In the genomic region with DNA sequence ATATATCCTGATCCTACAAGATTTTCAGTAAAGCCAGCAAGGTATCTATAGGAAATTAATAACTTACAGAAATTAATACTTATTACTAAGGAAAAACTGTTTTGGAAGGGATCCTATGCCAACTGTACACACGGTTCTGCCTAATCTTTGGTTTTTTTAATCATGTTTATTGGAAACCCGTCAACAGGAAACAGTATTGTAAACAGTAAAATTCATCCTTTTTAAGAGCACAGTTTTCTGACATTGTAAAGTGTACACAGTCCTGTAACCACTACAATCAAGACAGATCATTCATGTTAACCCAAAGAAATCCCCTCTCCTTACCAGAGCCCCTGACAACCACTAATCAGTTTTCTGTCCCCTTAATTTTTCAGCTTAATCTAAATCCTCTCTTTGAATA, we compare ENCODE assay signal across 20 cellular contexts. TPM values are rescaled to one million over a fixed set of nuclear protein-coding genes. Genes with fewer than 3 reads are reported as not detected.
"Had no signal": no experiment of that assay in that cellular context is flagged by ENCODE, and none has a peak within 500 bp of the region (broad histone marks: within the 10 kb centered on the region; RNA-seq: fewer than 3 reads in every experiment).

No MANE protein-coding gene starts in this region.

- DNase-seq: dermis blood vessel endothelial cell; effector memory CD4-positive, alpha-beta T cell; kidney; mammary epithelial cell; natural killer cell; sigmoid colon; spleen; stimulated activated CD4-positive, alpha-beta T cell treated with anti-CD3 and anti-CD28 coated beads, Interleukin-4, amount 100 ng/mL, for 4 hours; stimulated activated naive CD8-positive, alpha-beta T cell treated with anti-CD3 and anti-CD28 coated beads, Interleukin-15, Interleukin-2, amounts not matched to agents 100 U/mL and 50 U/mL, for 24 hours; substantia nigra; testis; tibial artery; upper lobe of left lung had no signal

- H3K36me3 Mint-ChIP-seq: natural killer cell; stimulated activated memory B cell treated with anti-CD40 and anti-IgM and Interleukin-4, amounts not matched to agents 10 μg/mL and 1 μg/mL and 100 μg/mL, for 72 hours had no signal

- H3K4me3 Mint-ChIP-seq: natural killer cell; stimulated activated memory B cell treated with anti-CD40 and anti-IgM and Interleukin-4, amounts not matched to agents 10 μg/mL and 1 μg/mL and 100 μg/mL, for 72 hours had no signal

- H3K27ac ChIP-seq: coronary artery, esophagus muscularis mucosa, prostate gland, right atrium auricular region, sigmoid colon, spleen, testis, tibial artery, upper lobe of left lung had no signal

- H3K9me3 ChIP-seq: esophagus muscularis mucosa, prostate gland, right atrium auricular region, sigmoid colon, spleen, testis, tibial artery, upper lobe of left lung had no signal

- H3K27ac Mint-ChIP-seq: natural killer cell; stimulated activated memory B cell treated with anti-CD40 and anti-IgM and Interleukin-4, amounts not matched to agents 10 μg/mL and 1 μg/mL and 100 μg/mL, for 72 hours had no signal

- ATAC-seq: left lobe of liver; natural killer cell; stimulated activated memory B cell treated with anti-CD40 and anti-IgM and Interleukin-4, amounts not matched to agents 10 μg/mL and 1 μg/mL and 100 μg/mL, for 72 hours; stimulated activated naive CD8-positive, alpha-beta T cell treated with anti-CD3 and anti-CD28 coated beads, Interleukin-15, Interleukin-2, amounts not matched to agents 100 U/mL and 50 U/mL, for 24 hours had no signal

- H3K36me3 ChIP-seq: esophagus muscularis mucosa, prostate gland, right atrium auricular region, sigmoid colon, spleen, tibial artery, upper lobe of left lung had no signal

- H3K9me3 Mint-ChIP-seq: natural killer cell; stimulated activated memory B cell treated with anti-CD40 and anti-IgM and Interleukin-4, amounts not matched to agents 10 μg/mL and 1 μg/mL and 100 μg/mL, for 72 hours had no signal

- H3K4me1 ChIP-seq: esophagus muscularis mucosa, prostate gland, right atrium auricular region, sigmoid colon, spleen, testis, tibial artery, upper lobe of left lung had no signal

- H3K27me3 ChIP-seq: esophagus muscularis mucosa, right atrium auricular region, sigmoid colon, spleen, testis, tibial artery, upper lobe of left lung had no signal

- H3K4me1 Mint-ChIP-seq: natural killer cell; stimulated activated memory B cell treated with anti-CD40 and anti-IgM and Interleukin-4, amounts not matched to agents 10 μg/mL and 1 μg/mL and 100 μg/mL, for 72 hours had no signal

- H3K4me3 ChIP-seq: coronary artery, esophagus muscularis mucosa, prostate gland, right atrium auricular region, sigmoid colon, spleen, testis, tibial artery, upper lobe of left lung had no signal

RNA-seq across cellular contexts. Expression of gene ABCG2, which starts 9.9 kb away (rescaled TPM):
- polyA plus RNA-seq: neural cell had no signal
